9 cellular contexts compared by ENCODE assay signal in genomic region chr10:128530301-128530700, GRCh38.
A peak's percentile ranks its signal among the peaks of the same experiment; 100 is the strongest.
DNase-seq lines count a peak whose midpoint lies in the region; ATAC-seq, FAIRE-seq and TF ChIP-seq lines count a peak whose summit lies in the region.
"Had no signal": no experiment of that assay in that cellular context is flagged by ENCODE, and none has a peak within 500 bp of the region (broad histone marks: within the 10 kb centered on the region; RNA-seq: fewer than 3 reads in every experiment).

No MANE protein-coding gene starts in this region.

- H3K4me3 Mint-ChIP-seq in CD14-positive monocyte, result no peak overlapping the region
- H3K4me3 Mint-ChIP-seq in astrocyte (ENCODE audit: unreplicated experiment), result no peak overlapping the region

- ATAC-seq in GM18870 (IDR thresholded peaks at IDR 0.05; ENCODE audit: unreplicated experiment), result no peak

- H3K27ac ChIP-seq in astrocyte (ENCODE audit: low read depth, low read length) (no peak overlapping the region), SJCRH30 (no peak overlapping the region)

- no peaks in the 10 kb centered on the region for H3K36me3 Mint-ChIP-seq in CD14-positive monocyte
- H3K36me3 Mint-ChIP-seq in astrocyte (ENCODE audit: low read depth, unreplicated experiment), result no peaks in the 10 kb centered on the region

- no peak overlapping the region for H3K4me3 ChIP-seq in H7 (ENCODE audit: insufficient read depth, low read depth, low read length)
- H3K4me3 ChIP-seq in astrocyte (ENCODE audit: insufficient read depth, low read depth, low read length), result no peak overlapping the region
- H3K4me3 ChIP-seq in SJCRH30, result no peak overlapping the region

- H3K4me1 Mint-ChIP-seq in CD14-positive monocyte (no peaks in the 10 kb centered on the region), astrocyte (ENCODE audit: low read depth, unreplicated experiment) (no peaks in the 10 kb centered on the region)

- FAIRE-seq in astrocyte (lab: Jason Lieb, UNC), result no peak

- no peaks in the 10 kb centered on the region for H3K27me3 ChIP-seq in H7 (ENCODE audit: control insufficient read depth, insufficient read depth, low read length)
- no peaks in the 10 kb centered on the region for H3K27me3 ChIP-seq in astrocyte (ENCODE audit: insufficient read depth, low read length)
- no peaks in the 10 kb centered on the region for H3K27me3 ChIP-seq in SJCRH30

- intact Hi-C loops in CD14-positive monocyte (cut with micrococcal nuclease), result no loop called here

- no peak overlapping the region for H3K4me2 ChIP-seq in astrocyte (ENCODE audit: low read length)

- no peaks in the 10 kb centered on the region for H3K79me2 ChIP-seq in astrocyte (ENCODE audit: insufficient read depth, low read length)

- H3K27ac Mint-ChIP-seq in CD14-positive monocyte, result no peak overlapping the region
- no peak overlapping the region for H3K27ac Mint-ChIP-seq in astrocyte (ENCODE audit: unreplicated experiment)

- TF ChIP-seq CTCF in CD14-positive monocyte (IDR thresholded peaks at IDR 0.05) (peak; percentile 18), astrocyte (IDR thresholded peaks at IDR 0.05; ENCODE audit: insufficient read depth, low read depth, low read length) (peak; percentile 38)

- H2AFZ ChIP-seq in astrocyte (ENCODE audit: low read depth, low read length), result no peak overlapping the region

- H3K4me1 ChIP-seq in astrocyte (ENCODE audit: insufficient read depth, low read length) (no peaks in the 10 kb centered on the region), SJCRH30 (no peaks in the 10 kb centered on the region)

- no peaks in the 10 kb centered on the region for H3K36me3 ChIP-seq in H7 (replicated peaks; ENCODE audit: control insufficient read depth, insufficient read depth, low read length)
- no peaks in the 10 kb centered on the region for H3K36me3 ChIP-seq in astrocyte (ENCODE audit: insufficient read depth, low read length)
- no peaks in the 10 kb centered on the region for H3K36me3 ChIP-seq in SJCRH30

- H3K9me3 Mint-ChIP-seq in CD14-positive monocyte (no peaks in the 10 kb centered on the region), astrocyte (ENCODE audit: unreplicated experiment) (peaks cover 1% of the 10 kb centered on the region)

- no peaks in the 10 kb centered on the region for H4K20me1 ChIP-seq in astrocyte (ENCODE audit: insufficient read depth, low read length)

- H3K9me3 ChIP-seq in astrocyte (ENCODE audit: insufficient read depth, low read depth, low read length), result no peaks in the 10 kb centered on the region
- no peaks in the 10 kb centered on the region for H3K9me3 ChIP-seq in SJCRH30 (replicated peaks)

- H3K9ac ChIP-seq in astrocyte (ENCODE audit: low read length), result no peak overlapping the region

- DNase-seq in CD14-positive monocyte (ENCODE audit: low spot score) (no peak), H7 (peak; percentile 67), astrocyte (ENCODE audit: low read depth) (no peak), medulla oblongata (ENCODE audit: extremely low spot score) (peak; percentile 46), SJCRH30 (no peak), T-helper 2 cell (no peak), foreskin melanocyte (no peak)
- DNase-seq: posterior cingulate gyrus had no signal

- H3K27me3 Mint-ChIP-seq in CD14-positive monocyte (ENCODE audit: low read depth in 3 of 3), result peaks cover 3 to 19% (median 4%) of the 10 kb centered on the region in 3 donors
- H3K27me3 Mint-ChIP-seq in astrocyte (ENCODE audit: low read depth, unreplicated experiment), result peaks cover 24% of the 10 kb centered on the region

Comparison
In these comparisons a context has a peak if more than half of its experiments do, and no peak if none do; other contexts are left out.
1. DNase-seq: peak in H7 (single experiment) and medulla oblongata (single experiment); none in CD14-positive monocyte (single experiment), astrocyte (single experiment), SJCRH30 (0 of 2), T-helper 2 cell (0 of 5) and foreskin melanocyte (single experiment).